ENCODE assay signal across 17 cellular contexts in genomic region chr2:46539327-46540276, GRCh38. TPM values are rescaled to one million over a fixed set of nuclear protein-coding genes. Genes with fewer than 3 reads are reported as not detected.
DNase-seq lines count a peak whose midpoint lies in the region; ATAC-seq and TF ChIP-seq lines count a peak whose summit lies in the region.
"Had no signal": no experiment of that assay in that cellular context is flagged by ENCODE, and none has a peak within 500 bp of the region (broad histone marks: within the 10 kb centered on the region; RNA-seq: fewer than 3 reads in every experiment).

No MANE protein-coding gene starts in this region.

- intact Hi-C loops in activated CD4-positive, alpha-beta T cell treated with anti-CD3 and anti-CD28 coated beads, Interleukin-2, amount 10 ng/mL, durations not matched to agents 24 days and 14 days (cut with micrococcal nuclease), result no loop called here
- intact Hi-C loops in OCI-LY7 (cut with micrococcal nuclease; ENCODE audit: unreplicated experiment), result no loop called here

- no peaks in the 10 kb centered on the region for H3K9me3 Mint-ChIP-seq in activated CD4-positive, alpha-beta T cell treated with anti-CD3 and anti-CD28 coated beads, Interleukin-2, amount 10 ng/mL, durations not matched to agents 24 days and 14 days
- no peaks in the 10 kb centered on the region for H3K9me3 Mint-ChIP-seq in endodermal cell
- H3K9me3 Mint-ChIP-seq: stimulated activated naive CD8-positive, alpha-beta T cell treated with anti-CD3 and anti-CD28 coated beads, Interleukin-15, Interleukin-2, amounts not matched to agents 100 ng/mL and 50 ng/mL, for 24 hours had no signal

- no peak overlapping the region for H3K9ac ChIP-seq in endodermal cell (ENCODE audit: extremely low read depth, low read length, poor library complexity, severe bottlenecking)

- CTCF ChIA-PET in OCI-LY7 (lab: Charles Lee; ENCODE audit: unreplicated experiment), result interaction anchor here (1.2 kb wide), 2 partner anchors 26 to 32 kb away, joined by 3 to 9 read pairs; no protein-coding TSS in a partner anchor

- peak overlapping the region; percentile 83 for H3K4me2 ChIP-seq in OCI-LY7 (ENCODE audit: low read length)
- no peak overlapping the region for H3K4me2 ChIP-seq in osteoblast (ENCODE audit: insufficient read depth, low read length)

- H3K9me2 ChIP-seq in OCI-LY7 (ENCODE audit: insufficient read depth, low read length), result no peaks in the 10 kb centered on the region

- TF ChIP-seq CTCF in OCI-LY7 (conservative IDR thresholded peaks at IDR 0.05; ENCODE audit: low read length) (no peak), endodermal cell (conservative IDR thresholded peaks at IDR 0.05) (no peak), osteoblast (IDR thresholded peaks at IDR 0.05; ENCODE audit: extremely low read depth, low read depth, low read length) (no peak)

- H3K36me3 ChIP-seq in OCI-LY7 (ENCODE audit: insufficient read depth, low read length) (peaks cover 7% of the 10 kb centered on the region; the same call in 1 of the 2 replicates), endodermal cell (ENCODE audit: control insufficient read depth, insufficient read depth, low read length) (no peaks in the 10 kb centered on the region), osteoblast (ENCODE audit: insufficient read depth, low read length) (peaks cover 3% of the 10 kb centered on the region)
- H3K36me3 ChIP-seq: prostate gland had no signal

- BruUV-seq in OCI-LY7 (replicated peaks; lab: Mats Ljungman, UMichigan), result no TSS peak

- H4K20me1 ChIP-seq in OCI-LY7 (ENCODE audit: insufficient read depth, low read length) (no peaks in the 10 kb centered on the region), osteoblast (ENCODE audit: insufficient read depth, low read length) (peaks cover 5% of the 10 kb centered on the region)

- H3K27me3 ChIP-seq in endodermal cell (ENCODE audit: control insufficient read depth, insufficient read depth, low read length, poor library complexity, severe bottlenecking) (no peaks in the 10 kb centered on the region), osteoblast (ENCODE audit: insufficient read depth, low read length) (no peaks in the 10 kb centered on the region)

- H3K4me1 ChIP-seq in OCI-LY7 (ENCODE audit: insufficient read depth, low read length, poor library complexity, severe bottlenecking) (peaks cover 69% of the 10 kb centered on the region), endodermal cell (ENCODE audit: control insufficient read depth, insufficient read depth, low read length) (no peaks in the 10 kb centered on the region), osteoblast (ENCODE audit: insufficient read depth, low read length) (peaks cover 32% of the 10 kb centered on the region)

- H2AFZ ChIP-seq in OCI-LY7 (ENCODE audit: low read length) (no peak overlapping the region), osteoblast (ENCODE audit: low read length) (no peak overlapping the region)

- no peak overlapping the region for H3K27ac Mint-ChIP-seq in activated CD4-positive, alpha-beta T cell treated with anti-CD3 and anti-CD28 coated beads, Interleukin-2, amount 10 ng/mL, durations not matched to agents 24 days and 14 days
- H3K27ac Mint-ChIP-seq in endodermal cell, result no peak overlapping the region
- H3K27ac Mint-ChIP-seq: stimulated activated naive CD8-positive, alpha-beta T cell treated with anti-CD3 and anti-CD28 coated beads, Interleukin-15, Interleukin-2, amounts not matched to agents 100 ng/mL and 50 ng/mL, for 24 hours had no signal

- POLR2A ChIA-PET in OCI-LY7 (lab: Charles Lee), result interaction anchor here (0.6 to 2.1 kb wide), 12 partner anchors 10 to 106 kb away, joined by 3 to 22 read pairs (median 4); no protein-coding TSS in a partner anchor

- H3K4me3 ChIP-seq in OCI-LY7 (ENCODE audit: low read depth, low read length, poor library complexity, severe bottlenecking), result peak overlapping the region; percentile 13
- H3K4me3 ChIP-seq in endodermal cell (ENCODE audit: low read length), result no peak overlapping the region
- no peak overlapping the region for H3K4me3 ChIP-seq in osteoblast (ENCODE audit: insufficient read depth, low read length)
- H3K4me3 ChIP-seq: prostate gland had no signal

- H3K4me3 Mint-ChIP-seq in activated CD4-positive, alpha-beta T cell treated with anti-CD3 and anti-CD28 coated beads, Interleukin-2, amount 10 ng/mL, durations not matched to agents 24 days and 14 days, result no peak overlapping the region
- H3K4me3 Mint-ChIP-seq in endodermal cell, result no peak overlapping the region
- H3K4me3 Mint-ChIP-seq: stimulated activated naive CD8-positive, alpha-beta T cell treated with anti-CD3 and anti-CD28 coated beads, Interleukin-15, Interleukin-2, amounts not matched to agents 100 ng/mL and 50 ng/mL, for 24 hours had no signal

- 90 to 97% methylated on average over 6 to 7 of the region's 7 CpGs for WGBS in endodermal cell (ENCODE audit: insufficient coverage in 1 of 2, insufficient read length in 1 of 2), 2 experiments

- no peak overlapping the region for H3K27ac ChIP-seq in OCI-LY7 (ENCODE audit: low read depth, low read length, poor library complexity, severe bottlenecking)
- no peak overlapping the region for H3K27ac ChIP-seq in endodermal cell (ENCODE audit: low read depth, low read length)
- no peak overlapping the region for H3K27ac ChIP-seq in osteoblast (ENCODE audit: low read depth, low read length)
- H3K27ac ChIP-seq: HL-60, prostate gland had no signal

- H3K36me3 Mint-ChIP-seq in activated CD4-positive, alpha-beta T cell treated with anti-CD3 and anti-CD28 coated beads, Interleukin-2, amount 10 ng/mL, durations not matched to agents 24 days and 14 days (ENCODE audit: low read depth), result peaks cover 2% of the 10 kb centered on the region
- H3K36me3 Mint-ChIP-seq in endodermal cell (ENCODE audit: low read depth), result no peaks in the 10 kb centered on the region

- ATAC-seq in HG03045 (IDR thresholded peaks at IDR 0.05; ENCODE audit: unreplicated experiment), result no peak
- ATAC-seq: left colon had no signal

- peak; percentile 56 for DNase-seq in activated CD4-positive, alpha-beta T cell treated with anti-CD3 and anti-CD28 coated beads, Interleukin-2, amount 10 ng/mL, durations not matched to agents 24 days and 14 days
- no peak for DNase-seq in activated CD4-positive, alpha-beta T cell treated with anti-CD3 and anti-CD28 coated beads, Interleukin-2, amount 50 U/mL, for 4 hours
- DNase-seq in OCI-LY7 (ENCODE audit: low spot score), result no peak
- DNase-seq in endodermal cell, result peak; percentile 22
- DNase-seq in osteoblast (ENCODE audit: insufficient read length, low spot score, missing footprints), result peak; percentile 73
- no peak for DNase-seq in NCI-H1105 (lab: John Stamatoyannopoulos, UW)
- no peak for DNase-seq in activated T-cell treated with anti-CD3 and anti-CD28 coated beads, Interleukin-2, amount 50 U/mL, for 48 hours
- DNase-seq: activated effector memory CD4-positive, alpha-beta T cell treated with anti-CD3 and anti-CD28 coated beads, Interleukin-2, amount 50 U/mL, for 16 hours; KBM-7; left colon; NCI-H1048; NCI-H2107; NCI-H69 had no signal

- H3K27me3 Mint-ChIP-seq in activated CD4-positive, alpha-beta T cell treated with anti-CD3 and anti-CD28 coated beads, Interleukin-2, amount 10 ng/mL, durations not matched to agents 24 days and 14 days, result peaks cover 10% of the 10 kb centered on the region
- peaks cover 11% of the 10 kb centered on the region for H3K27me3 Mint-ChIP-seq in endodermal cell (ENCODE audit: insufficient read depth)
- H3K27me3 Mint-ChIP-seq: stimulated activated naive CD8-positive, alpha-beta T cell treated with anti-CD3 and anti-CD28 coated beads, Interleukin-15, Interleukin-2, amounts not matched to agents 100 ng/mL and 50 ng/mL, for 24 hours had no signal

- H3K4me1 Mint-ChIP-seq in activated CD4-positive, alpha-beta T cell treated with anti-CD3 and anti-CD28 coated beads, Interleukin-2, amount 10 ng/mL, durations not matched to agents 24 days and 14 days, result peaks cover 46% of the 10 kb centered on the region
- peaks cover 12% of the 10 kb centered on the region for H3K4me1 Mint-ChIP-seq in endodermal cell

- peaks cover 27% of the 10 kb centered on the region; the same call in 1 of the 2 replicates for H3K79me2 ChIP-seq in OCI-LY7 (ENCODE audit: insufficient read depth, low read depth, low read length)
- peaks cover 12% of the 10 kb centered on the region for H3K79me2 ChIP-seq in osteoblast (ENCODE audit: insufficient read depth, low read length)

- H3K9me3 ChIP-seq in OCI-LY7 (ENCODE audit: low read length) (no peaks in the 10 kb centered on the region), endodermal cell (ENCODE audit: control insufficient read depth, low read length) (no peaks in the 10 kb centered on the region), osteoblast (ENCODE audit: low read depth, low read length) (no peaks in the 10 kb centered on the region)
- H3K9me3 ChIP-seq: prostate gland had no signal

RNA-seq across cellular contexts. Expression of gene RHOQ, which starts 2.7 kb away (rescaled TPM):
- total RNA-seq in activated CD4-positive, alpha-beta T cell treated with anti-CD3 and anti-CD28 coated beads, Interleukin-2, amount 10 ng/mL, durations not matched to agents 24 days and 14 days, result 10.6 and 12.6 TPM in 2 replicates
- total RNA-seq in OCI-LY7 (2014; rRNA removed; shearing (Covaris generic)), result 62.0 and 65.7 TPM in 2 replicates
- total RNA-seq in OCI-LY7 (2022) (171 and 198 TPM in 2 replicates), endodermal cell (10 to 100 TPM; 38.5 to 41.0 TPM), osteoblast (137 and 163 TPM in 2 replicates)
- 47.4 TPM for polyA plus RNA-seq in endodermal cell (2013, experiment 1 of 2)
- 46.2 TPM for polyA plus RNA-seq in endodermal cell (2013, experiment 2 of 2)

RNA-seq across cellular contexts. Expression of gene ATP6V1E2, which starts 2.8 kb away (rescaled TPM):
- total RNA-seq in activated CD4-positive, alpha-beta T cell treated with anti-CD3 and anti-CD28 coated beads, Interleukin-2, amount 10 ng/mL, durations not matched to agents 24 days and 14 days, result 5.3 and 6.1 TPM in 2 replicates
- total RNA-seq in OCI-LY7 (2014; rRNA removed; shearing (Covaris generic)), result 18.9 and 21.1 TPM in 2 replicates
- total RNA-seq in OCI-LY7 (2022) (55.3 and 55.6 TPM in 2 replicates), endodermal cell (1 to 10 TPM; 5.9 to 6.7 TPM), osteoblast (5.9 and 6.5 TPM in 2 replicates)
- 7.2 TPM for polyA plus RNA-seq in endodermal cell (2013, experiment 1 of 2)
- 6.0 TPM for polyA plus RNA-seq in endodermal cell (2013, experiment 2 of 2)

Comparison
In these comparisons a context has a peak if more than half of its experiments do, and no peak if none do; other contexts are left out.
1. DNase-seq: peak in activated CD4-positive, alpha-beta T cell treated with anti-CD3 and anti-CD28 coated beads, Interleukin-2, amount 10 ng/mL, durations not matched to agents 24 days and 14 days (single experiment), endodermal cell (single experiment) and osteoblast (single experiment); none in activated CD4-positive, alpha-beta T cell treated with anti-CD3 and anti-CD28 coated beads, Interleukin-2, amount 50 U/mL, for 4 hours (0 of 2), OCI-LY7 (single experiment), NCI-H1105 (single experiment) and activated T-cell treated with anti-CD3 and anti-CD28 coated beads, Interleukin-2, amount 50 U/mL, for 48 hours (0 of 2).